Comparison of ENCODE assay signal across 9 cellular contexts in the genomic region with DNA sequence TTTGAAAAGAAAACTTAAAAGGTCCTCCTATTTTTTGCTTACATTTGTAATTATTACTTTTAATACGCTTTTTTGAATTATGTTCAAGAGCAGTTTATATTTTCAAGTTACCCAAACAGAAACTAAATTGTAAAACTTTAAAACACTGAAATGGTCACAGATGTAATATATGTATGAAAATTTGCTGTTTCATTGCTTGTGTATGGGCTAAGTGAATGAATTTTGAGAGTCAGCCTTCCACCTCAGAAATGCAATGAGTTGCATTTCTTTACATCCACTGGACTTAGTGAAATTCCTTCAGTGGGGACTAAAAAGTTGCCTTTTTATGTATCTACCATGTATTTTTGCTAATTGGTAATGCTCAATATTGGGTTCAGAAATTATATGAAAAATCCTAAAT. TPM values are rescaled to one million over a fixed set of nuclear protein-coding genes. Genes with fewer than 3 reads are reported as not detected.
DNase-seq lines count a peak whose midpoint lies in the region; ATAC-seq and TF ChIP-seq lines count a peak whose summit lies in the region.
"Had no signal": no experiment of that assay in that cellular context is flagged by ENCODE, and none has a peak within 500 bp of the region (broad histone marks: within the 10 kb centered on the region; RNA-seq: fewer than 3 reads in every experiment).

No MANE protein-coding gene starts in this region.

- ATAC-seq in GM18520 (IDR thresholded peaks at IDR 0.05; ENCODE audit: unreplicated experiment) (no peak), GM18498 (IDR thresholded peaks at IDR 0.05; ENCODE audit: unreplicated experiment) (no peak)
- ATAC-seq: stimulated activated naive CD8-positive, alpha-beta T cell treated with anti-CD3 and anti-CD28 coated beads, Interleukin-15, Interleukin-2, amounts not matched to agents 100 U/mL and 50 U/mL, for 24 hours had no signal

- peaks cover 19% of the 10 kb centered on the region for H3K79me2 ChIP-seq in mesendoderm (ENCODE audit: control insufficient read depth, insufficient read depth, low read length)

- no peak overlapping the region for H3K56ac ChIP-seq in mesendoderm (ENCODE audit: low read length)

- no peak overlapping the region for H3K18ac ChIP-seq in mesendoderm (ENCODE audit: low read length)

- POLR2A ChIA-PET in AG04450 (lab: Yijun Ruan, JAX), result no interaction called here
- POLR2A ChIA-PET in MCF 10A (lab: Yijun Ruan, JAX), result interaction anchor here (0.5 to 2.9 kb wide), 20 partner anchors 10 to 379 kb away, joined by 3 to 19 read pairs (median 6); a partner anchor contains a TSS

- peaks cover 7% of the 10 kb centered on the region for H3K4me1 Mint-ChIP-seq in MCF 10A (ENCODE audit: insufficient read depth, unreplicated experiment)
- peaks cover 17% of the 10 kb centered on the region for H3K4me1 Mint-ChIP-seq in mesothelial cell of epicardium

- no peaks in the 10 kb centered on the region for H3K9me3 Mint-ChIP-seq in MCF 10A (ENCODE audit: unreplicated experiment)
- H3K9me3 Mint-ChIP-seq in mesothelial cell of epicardium, result no peaks in the 10 kb centered on the region

- H3K36me3 Mint-ChIP-seq in MCF 10A (ENCODE audit: insufficient read depth, unreplicated experiment) (no peaks in the 10 kb centered on the region), mesothelial cell of epicardium (peaks cover 2% of the 10 kb centered on the region)

- no peak overlapping the region for H2BK15ac ChIP-seq in mesendoderm (replicated peaks; ENCODE audit: low read depth)

- no peak overlapping the region for H3K27ac Mint-ChIP-seq in MCF 10A (ENCODE audit: low read depth, unreplicated experiment)
- H3K27ac Mint-ChIP-seq in mesothelial cell of epicardium, result peak overlapping the region; percentile 56

- H3K27me3 ChIP-seq in AG04450 (ENCODE audit: control insufficient read depth, insufficient read depth, low read length) (no peaks in the 10 kb centered on the region), HUES6 (ENCODE audit: control insufficient read depth, insufficient read depth, low read length) (no peaks in the 10 kb centered on the region), mesendoderm (ENCODE audit: insufficient read depth, low read length, poor library complexity) (no peaks in the 10 kb centered on the region)

- H3K27ac ChIP-seq in AG04450 (ENCODE audit: low read depth, low read length) (no peak overlapping the region), HUES6 (ENCODE audit: low read depth, low read length) (no peak overlapping the region), mesendoderm (ENCODE audit: low read depth, low read length) (no peak overlapping the region)

- H3K9me3 ChIP-seq in AG04450 (ENCODE audit: control insufficient read depth, insufficient read depth, low read length) (no peaks in the 10 kb centered on the region; the same call in 1 of the 2 replicates), HUES6 (ENCODE audit: control insufficient read depth, insufficient read depth, low read depth, low read length) (no peaks in the 10 kb centered on the region)

- peak overlapping the region; percentile 94 for H3K4me3 Mint-ChIP-seq in MCF 10A (ENCODE audit: unreplicated experiment)
- H3K4me3 Mint-ChIP-seq in mesothelial cell of epicardium, result peak overlapping the region; percentile 84

- intact Hi-C loops in MCF 10A (cut with micrococcal nuclease), result loop anchor here (10.0 kb wide), 1 partner anchor 209 kb away; no protein-coding TSS in a partner anchor

- no peak overlapping the region for H4K8ac ChIP-seq in mesendoderm (ENCODE audit: low read depth, low read length)

- H3K4me3 ChIP-seq in AG04450 (ENCODE audit: low read depth, low read length) (peak overlapping the region; percentile 82), HUES6 (ENCODE audit: low read depth, low read length) (peak overlapping the region; percentile 90), mesendoderm (ENCODE audit: low read length) (no peak overlapping the region)

- H3K23ac ChIP-seq in mesendoderm (ENCODE audit: low read length), result no peak overlapping the region

- H3K36me3 ChIP-seq in HUES6 (ENCODE audit: control insufficient read depth, insufficient read depth, low read length) (no peaks in the 10 kb centered on the region), mesendoderm (ENCODE audit: control insufficient read depth, insufficient read depth, low read length) (no peaks in the 10 kb centered on the region)

- no peak overlapping the region for H3K4me2 ChIP-seq in mesendoderm (ENCODE audit: low read length)

- DNase-seq in AG04450 (ENCODE audit: low read depth, low spot score), result no peak
- no peak for DNase-seq in MCF 10A (ENCODE audit: unreplicated experiment)
- no peak for DNase-seq in mesothelial cell of epicardium (ENCODE audit: low spot score in 2 of 2, unreplicated experiment in 2 of 2)
- DNase-seq in SKM-1 (lab: John Stamatoyannopoulos, UW; ENCODE audit: unreplicated experiment), result no peak
- no peak for DNase-seq in mesendoderm

- BruUV-seq in MCF 10A (replicated peaks; lab: Mats Ljungman, UMichigan), result no TSS peak

- H4K5ac ChIP-seq in mesendoderm (ENCODE audit: low read length), result no peak overlapping the region

- H2BK5ac ChIP-seq in mesendoderm (ENCODE audit: low read length), result no peak overlapping the region

- TF ChIP-seq CTCF in AG04450 (IDR thresholded peaks at IDR 0.05; ENCODE audit: low read depth, low read length), result no peak
- TF ChIP-seq CTCF in MCF 10A (IDR thresholded peaks at IDR 0.05; ENCODE audit: unreplicated experiment), result no peak
- TF ChIP-seq CTCF in mesothelial cell of epicardium (IDR thresholded peaks at IDR 0.05; ENCODE audit: unreplicated experiment), result no peak

- H2AK5ac ChIP-seq in mesendoderm (ENCODE audit: low read length), result no peak overlapping the region

- no peaks in the 10 kb centered on the region; the same call in 1 of the 2 replicates for H3K4me1 ChIP-seq in HUES6 (ENCODE audit: control insufficient read depth, insufficient read depth, low read length)
- H3K4me1 ChIP-seq in mesendoderm (ENCODE audit: control insufficient read depth, low read depth, low read length), result no peaks in the 10 kb centered on the region

- CTCF ChIA-PET in AG04450 (lab: Charles Lee) (interaction anchor here (1.0 to 1.3 kb wide), 3 partner anchors 10 to 120 kb away, joined by 3 to 7 read pairs (median 4); no protein-coding TSS in a partner anchor), MCF 10A (lab: Yijun Ruan, JAX) (interaction anchor here (0.5 to 0.6 kb wide), 2 partner anchors 267 to 743 kb away, joined by 3 read pairs; no protein-coding TSS in a partner anchor)

- no peak overlapping the region for H2BK120ac ChIP-seq in mesendoderm (ENCODE audit: low read depth, low read length)

- H3K9ac ChIP-seq in HUES6 (ENCODE audit: low read length) (no peak overlapping the region), mesendoderm (ENCODE audit: low read length) (no peak overlapping the region)

- WGBS in mesendoderm (ENCODE audit: extremely low coverage, insufficient coverage, low lambda C conversion rate), result no CpG with 5 or more reads among the region's 1 CpG

- H3K4ac ChIP-seq in mesendoderm (ENCODE audit: low read depth, low read length), result no peak overlapping the region

- peaks cover 3% of the 10 kb centered on the region for H3K79me1 ChIP-seq in mesendoderm (ENCODE audit: low read length)

- H3K27me3 Mint-ChIP-seq in MCF 10A (ENCODE audit: insufficient read depth, unreplicated experiment) (no peaks in the 10 kb centered on the region), mesothelial cell of epicardium (ENCODE audit: low read depth) (no peaks in the 10 kb centered on the region)

RNA-seq across cellular contexts. Expression of a gene that starts 1.6 kb away (rescaled TPM):
- 26.9 and 44.4 TPM in 2 replicates for polyA plus RNA-seq in AG04450 (2011; rRNA removed)
- polyA minus RNA-seq in AG04450 (2011; rRNA and poly(A)+ RNA removed), result 5.1 and 11.8 TPM in 2 replicates
- 63.7 and 80.9 TPM in 2 replicates for total RNA-seq in MCF 10A (2022)
- 40.1 to 44.6 TPM (median 43.5 TPM) in 3 replicates for total RNA-seq in mesothelial cell of epicardium
- polyA plus RNA-seq in mesendoderm (2013, experiment 1 of 2), result 31.3 TPM
- polyA plus RNA-seq in mesendoderm (2013, experiment 2 of 2), result 30.6 TPM

RNA-seq across cellular contexts. Expression of a gene that starts 37.7 kb away (rescaled TPM):
- polyA plus RNA-seq in AG04450 (2011; rRNA removed), result 137 and 154 TPM in 2 replicates
- 74.2 and 75.0 TPM in 2 replicates for polyA minus RNA-seq in AG04450 (2011; rRNA and poly(A)+ RNA removed)
- total RNA-seq in MCF 10A (2022) (2.3 and 2.7 TPM in 2 replicates), mesothelial cell of epicardium (not detected in 3 replicates)
- 0.08 TPM for polyA plus RNA-seq in mesendoderm (2013, experiment 1 of 2)
- 0.06 TPM for polyA plus RNA-seq in mesendoderm (2013, experiment 2 of 2)

RNA-seq across cellular contexts. Expression of a gene that starts 54.5 kb away (rescaled TPM):
- 28.0 and 31.8 TPM in 2 replicates for polyA plus RNA-seq in AG04450 (2011; rRNA removed)
- polyA minus RNA-seq in AG04450 (2011; rRNA and poly(A)+ RNA removed), result 28.1 and 45.3 TPM in 2 replicates
- total RNA-seq in MCF 10A (2022) (65.1 and 73.6 TPM in 2 replicates), mesothelial cell of epicardium (38.0 to 42.4 TPM (median 38.3 TPM) in 3 replicates)
- 46.5 TPM for polyA plus RNA-seq in mesendoderm (2013, experiment 1 of 2)
- 46.4 TPM for polyA plus RNA-seq in mesendoderm (2013, experiment 2 of 2)
